Comparison of ENCODE assay signal across 8 cellular contexts in genomic region chr6:42453649-42454427, GRCh38. TPM values are rescaled to one million over a fixed set of nuclear protein-coding genes. Genes with fewer than 3 reads are reported as not detected.
DNase-seq lines count a peak whose midpoint lies in the region; ATAC-seq, FAIRE-seq and TF ChIP-seq lines count a peak whose summit lies in the region.

No MANE protein-coding gene starts in this region.

- peak overlapping the region; percentile 97; the same call in 1 of the 2 replicates for H3K9ac ChIP-seq in KMS-11

- TF ChIP-seq CTCF in KMS-11 (conservative IDR thresholded peaks at IDR 0.05; ENCODE audit: low read depth, low read length) (no peak), heart left ventricle (IDR thresholded peaks at IDR 0.05) (no peak), prostate gland (IDR thresholded peaks at IDR 0.05) (no peak)

- no peak overlapping the region; the same call in 1 of the 2 replicates for H3K27ac ChIP-seq in KMS-11
- peak overlapping the region in 11 of 12 donors; percentile 77 to 95 (median 91) for H3K27ac ChIP-seq in heart left ventricle
- peak overlapping the region; percentile 74 to 87 for H3K27ac ChIP-seq in prostate gland

- no peaks in the 10 kb centered on the region for H3K27me3 ChIP-seq in KMS-11 (ENCODE audit: insufficient read depth, low read depth)
- H3K27me3 ChIP-seq in heart left ventricle = no peaks in the 10 kb centered on the region
- no peaks in the 10 kb centered on the region for H3K27me3 ChIP-seq in prostate gland (replicated peaks; ENCODE audit: insufficient read depth)

- peak overlapping the region; percentile 93; the same call in 1 of the 2 replicates for H2AFZ ChIP-seq in KMS-11 (ENCODE audit: low read depth)

- peak overlapping the region; percentile 85 for H3K4me2 ChIP-seq in KMS-11

- peaks cover 14% of the 10 kb centered on the region for H3K4me1 ChIP-seq in KMS-11 (ENCODE audit: low read depth, poor library complexity, severe bottlenecking)
- H3K4me1 ChIP-seq in heart left ventricle = peaks cover 0 to 44% (median 23%) of the 10 kb centered on the region in 12 donors
- H3K4me1 ChIP-seq in prostate gland (replicated peaks) = peaks cover 10% of the 10 kb centered on the region

- peaks cover 11% of the 10 kb centered on the region for H3K27me3 Mint-ChIP-seq in activated T-cell treated with anti-CD3 and anti-CD28 coated beads, Interleukin-2, amount 50 U/mL, for 72 hours (ENCODE audit: low read depth)

- 1 to 2% (median 2%) methylated on average over 32 of the region's 32 CpGs for WGBS in heart left ventricle, 4 donors
- 2% methylated on average over 32 of the region's 32 CpGs for WGBS in prostate gland

- ATAC-seq in activated T-cell treated with anti-CD3 and anti-CD28 coated beads, Interleukin-2, amount 50 U/mL, for 72 hours (replicated peaks in 1 of 2) = no peak
- peak in 3 of 4 donors; percentile 30 to 38 (median 34) for ATAC-seq in heart left ventricle

- DNase-seq in D341Med (ENCODE audit: low spot score) = peak; percentile 46
- DNase-seq in activated T-cell treated with anti-CD3 and anti-CD28 coated beads, Interleukin-2, amount 50 U/mL, for 72 hours = peak in 1 of 2 donors; percentile 19
- peak; percentile 38 to 74 (median 57) for DNase-seq in heart left ventricle
- DNase-seq in prostate gland (ENCODE audit: low spot score) = peak; percentile 37
- no peak for DNase-seq in HTR-8/SVneo (ENCODE audit: insufficient read length, low spot score)
- no peak for DNase-seq in GM12892 (ENCODE audit: insufficient read length)
- DNase-seq in GOT3 (lab: John Stamatoyannopoulos, UW) = no peak

- no peaks in the 10 kb centered on the region for H3K36me3 ChIP-seq in KMS-11 (ENCODE audit: insufficient read depth)
- no peaks in the 10 kb centered on the region for H3K36me3 ChIP-seq in heart left ventricle
- H3K36me3 ChIP-seq in prostate gland = no peaks in the 10 kb centered on the region

- no peaks in the 10 kb centered on the region for H3K9me3 ChIP-seq in heart left ventricle
- no peaks in the 10 kb centered on the region for H3K9me3 ChIP-seq in prostate gland

- no peaks in the 10 kb centered on the region for H3K9me3 Mint-ChIP-seq in activated T-cell treated with anti-CD3 and anti-CD28 coated beads, Interleukin-2, amount 50 U/mL, for 72 hours

- intact Hi-C loops in heart left ventricle (cut with DNase I) (loop anchor here in 6 of 10 donors (2.0 to 10.0 kb wide), 9 partner anchors 47 to 239 kb away; partner anchors contain the start of gene MRPS10 (in 2 of the 6)), prostate gland (cut with DNase I) (loop anchor here (5.0 kb wide), 2 partner anchors 93 to 192 kb away; no protein-coding TSS in a partner anchor)

- no peaks in the 10 kb centered on the region for H4K20me1 ChIP-seq in KMS-11 (ENCODE audit: insufficient read depth)

- TF ChIP-seq POLR2A in heart left ventricle (IDR thresholded peaks at IDR 0.05) = no peak
- TF ChIP-seq POLR2A in prostate gland (IDR thresholded peaks at IDR 0.05) = no peak
- TF ChIP-seq POLR2A in GM12892 (IDR thresholded peaks at IDR 0.05; ENCODE audit: low read depth, low read length) = no peak

- H3K27ac Mint-ChIP-seq in activated T-cell treated with anti-CD3 and anti-CD28 coated beads, Interleukin-2, amount 50 U/mL, for 72 hours = no peak overlapping the region

- peaks cover 15% of the 10 kb centered on the region; the same call in 1 of the 2 replicates for H3K79me2 ChIP-seq in KMS-11 (ENCODE audit: insufficient read depth, low read depth)

- H3K4me1 Mint-ChIP-seq in activated T-cell treated with anti-CD3 and anti-CD28 coated beads, Interleukin-2, amount 50 U/mL, for 72 hours (ENCODE audit: low read depth) = peaks cover 33% of the 10 kb centered on the region

- no peak overlapping the region for H3K4me3 ChIP-seq in KMS-11 (IDR thresholded peaks at IDR 0.05; ENCODE audit: insufficient read depth, low read depth, low read length)
- H3K4me3 ChIP-seq in heart left ventricle = peak overlapping the region; percentile 62 to 98 (median 80)
- H3K4me3 ChIP-seq in prostate gland = peak overlapping the region; percentile 55 to 75

- H3K4me3 Mint-ChIP-seq in activated T-cell treated with anti-CD3 and anti-CD28 coated beads, Interleukin-2, amount 50 U/mL, for 72 hours = peak overlapping the region; percentile 98 to 99

- FAIRE-seq in HTR-8/SVneo (lab: Jason Lieb, UNC) (no peak), GM12892 (lab: Jason Lieb, UNC) (no peak)

- peaks cover 0 to 5% of the 10 kb centered on the region in 2 donors for H3K36me3 Mint-ChIP-seq in activated T-cell treated with anti-CD3 and anti-CD28 coated beads, Interleukin-2, amount 50 U/mL, for 72 hours (ENCODE audit: insufficient read depth in 2 of 2)

RNA-seq across cellular contexts. Expression of gene TRERF1, which starts 2.1 kb away (rescaled TPM):
- total RNA-seq in activated T-cell treated with anti-CD3 and anti-CD28 coated beads, Interleukin-2, amount 50 U/mL, for 72 hours = 10 to 100 TPM; 37.2 to 43.0 TPM
- total RNA-seq in heart left ventricle (1 to 10 TPM in 8 of 9 donors, under 1 TPM in 1; 0.53 to 4.5 (median 1.7) TPM), prostate gland (10 to 100 TPM in 1 of 2 donors, 1 to 10 TPM in 1; 9.5 to 34.8 TPM)
- polyA plus RNA-seq in heart left ventricle = 1 to 10 TPM; 1.0 to 1.2 TPM
- polyA plus RNA-seq in GM12892 (2012; ENCODE audit: missing spikeins) = 7.1 TPM

Comparison
In these comparisons a context has a peak if more than half of its experiments do, and no peak if none do; other contexts are left out.
1. DNase-seq: peak in D341Med (single experiment), heart left ventricle (5 of 5) and prostate gland (single experiment); none in HTR-8/SVneo (single experiment), GM12892 (single experiment) and GOT3 (single experiment).
2. ATAC-seq: peak in heart left ventricle (3 of 4); none in activated T-cell treated with anti-CD3 and anti-CD28 coated beads, Interleukin-2, amount 50 U/mL, for 72 hours (0 of 2).